1 cellular context compared by ENCODE assay signal in the genomic region with DNA sequence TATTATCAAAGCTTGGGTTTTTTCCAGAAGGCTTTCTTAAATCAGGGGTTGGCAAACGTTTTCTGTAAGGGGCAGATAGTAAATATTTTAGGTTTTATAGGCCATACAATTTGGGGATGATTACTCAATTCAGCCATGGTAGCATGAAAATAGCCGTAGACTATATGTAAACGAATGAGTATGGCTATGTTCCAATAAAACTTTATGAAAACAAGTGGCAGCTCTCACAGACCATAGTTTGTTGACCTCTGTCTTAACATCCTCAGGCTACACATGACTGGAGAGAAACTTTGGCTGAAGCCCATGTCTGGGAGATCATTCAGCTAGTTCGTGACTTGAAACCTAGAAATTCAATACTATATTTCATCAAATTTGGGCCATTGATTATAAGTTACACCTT.
TF ChIP-seq lines count a peak whose summit lies in the region.

No MANE protein-coding gene starts in this region.

TF ChIP-seq in GM23338, 12 proteins besides CTCF, POLR2A, EP300 and RAD21 (continued from another document):
- TF ChIP-seq, protein P1, sequence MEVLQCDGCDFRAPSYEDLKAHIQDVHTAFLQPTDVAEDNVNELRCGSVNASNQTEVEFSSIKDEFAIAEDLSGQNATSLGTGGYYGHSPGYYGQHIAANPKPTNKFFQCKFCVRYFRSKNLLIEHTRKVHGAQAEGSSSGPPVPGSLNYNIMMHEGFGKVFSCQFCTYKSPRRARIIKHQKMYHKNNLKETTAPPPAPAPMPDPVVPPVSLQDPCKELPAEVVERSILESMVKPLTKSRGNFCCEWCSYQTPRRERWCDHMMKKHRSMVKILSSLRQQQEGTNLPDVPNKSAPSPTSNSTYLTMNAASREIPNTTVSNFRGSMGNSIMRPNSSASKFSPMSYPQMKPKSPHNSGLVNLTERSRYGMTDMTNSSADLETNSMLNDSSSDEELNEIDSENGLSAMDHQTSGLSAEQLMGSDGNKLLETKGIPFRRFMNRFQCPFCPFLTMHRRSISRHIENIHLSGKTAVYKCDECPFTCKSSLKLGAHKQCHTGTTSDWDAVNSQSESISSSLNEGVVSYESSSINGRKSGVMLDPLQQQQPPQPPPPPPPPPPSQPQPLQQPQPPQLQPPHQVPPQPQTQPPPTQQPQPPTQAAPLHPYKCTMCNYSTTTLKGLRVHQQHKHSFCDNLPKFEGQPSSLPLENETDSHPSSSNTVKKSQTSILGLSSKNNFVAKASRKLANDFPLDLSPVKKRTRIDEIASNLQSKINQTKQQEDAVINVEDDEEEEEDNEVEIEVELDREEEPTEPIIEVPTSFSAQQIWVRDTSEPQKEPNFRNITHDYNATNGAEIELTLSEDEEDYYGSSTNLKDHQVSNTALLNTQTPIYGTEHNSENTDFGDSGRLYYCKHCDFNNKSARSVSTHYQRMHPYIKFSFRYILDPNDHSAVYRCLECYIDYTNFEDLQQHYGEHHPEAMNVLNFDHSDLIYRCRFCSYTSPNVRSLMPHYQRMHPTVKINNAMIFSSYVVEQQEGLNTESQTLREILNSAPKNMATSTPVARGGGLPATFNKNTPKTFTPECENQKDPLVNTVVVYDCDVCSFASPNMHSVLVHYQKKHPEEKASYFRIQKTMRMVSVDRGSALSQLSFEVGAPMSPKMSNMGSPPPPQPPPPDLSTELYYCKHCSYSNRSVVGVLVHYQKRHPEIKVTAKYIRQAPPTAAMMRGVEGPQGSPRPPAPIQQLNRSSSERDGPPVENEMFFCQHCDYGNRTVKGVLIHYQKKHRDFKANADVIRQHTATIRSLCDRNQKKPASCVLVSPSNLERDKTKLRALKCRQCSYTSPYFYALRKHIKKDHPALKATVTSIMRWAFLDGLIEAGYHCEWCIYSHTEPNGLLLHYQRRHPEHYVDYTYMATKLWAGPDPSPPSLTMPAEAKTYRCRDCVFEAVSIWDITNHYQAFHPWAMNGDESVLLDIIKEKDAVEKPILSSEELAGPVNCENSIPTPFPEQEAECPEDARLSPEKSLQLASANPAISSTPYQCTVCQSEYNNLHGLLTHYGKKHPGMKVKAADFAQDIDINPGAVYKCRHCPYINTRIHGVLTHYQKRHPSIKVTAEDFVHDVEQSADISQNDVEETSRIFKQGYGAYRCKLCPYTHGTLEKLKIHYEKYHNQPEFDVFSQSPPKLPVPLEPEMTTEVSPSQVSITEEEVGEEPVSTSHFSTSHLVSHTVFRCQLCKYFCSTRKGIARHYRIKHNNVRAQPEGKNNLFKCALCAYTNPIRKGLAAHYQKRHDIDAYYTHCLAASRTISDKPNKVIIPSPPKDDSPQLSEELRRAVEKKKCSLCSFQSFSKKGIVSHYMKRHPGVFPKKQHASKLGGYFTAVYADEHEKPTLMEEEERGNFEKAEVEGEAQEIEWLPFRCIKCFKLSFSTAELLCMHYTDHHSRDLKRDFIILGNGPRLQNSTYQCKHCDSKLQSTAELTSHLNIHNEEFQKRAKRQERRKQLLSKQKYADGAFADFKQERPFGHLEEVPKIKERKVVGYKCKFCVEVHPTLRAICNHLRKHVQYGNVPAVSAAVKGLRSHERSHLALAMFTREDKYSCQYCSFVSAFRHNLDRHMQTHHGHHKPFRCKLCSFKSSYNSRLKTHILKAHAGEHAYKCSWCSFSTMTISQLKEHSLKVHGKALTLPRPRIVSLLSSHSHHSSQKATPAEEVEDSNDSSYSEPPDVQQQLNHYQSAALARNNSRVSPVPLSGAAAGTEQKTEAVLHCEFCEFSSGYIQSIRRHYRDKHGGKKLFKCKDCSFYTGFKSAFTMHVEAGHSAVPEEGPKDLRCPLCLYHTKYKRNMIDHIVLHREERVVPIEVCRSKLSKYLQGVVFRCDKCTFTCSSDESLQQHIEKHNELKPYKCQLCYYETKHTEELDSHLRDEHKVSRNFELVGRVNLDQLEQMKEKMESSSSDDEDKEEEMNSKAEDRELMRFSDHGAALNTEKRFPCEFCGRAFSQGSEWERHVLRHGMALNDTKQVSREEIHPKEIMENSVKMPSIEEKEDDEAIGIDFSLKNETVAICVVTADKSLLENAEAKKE (CRISPR knock-in tag; IDR thresholded peaks at IDR 0.05), result no peak
- TF ChIP-seq EZH2phosphoT487 (IDR thresholded peaks at IDR 0.05; ENCODE audit: unreplicated experiment) (no peak), POLR2AphosphoS5 (IDR thresholded peaks at IDR 0.05; ENCODE audit: low read depth) (no peak), JUNB (IDR thresholded peaks at IDR 0.05; ENCODE audit: unreplicated experiment) (no peak), STAT1 (IDR thresholded peaks at IDR 0.05; ENCODE audit: unreplicated experiment) (no peak), CREB1 (CRISPR knock-in tag; IDR thresholded peaks at IDR 0.05; ENCODE audit: low read depth) (no peak), ZNF114 (CRISPR knock-in tag; IDR thresholded peaks at IDR 0.05) (no peak), ZNF331 (CRISPR knock-in tag; IDR thresholded peaks at IDR 0.05; ENCODE audit: low read depth) (no peak), NANOG (IDR thresholded peaks at IDR 0.05; ENCODE audit: borderline replicate concordance) (no peak)
- TF ChIP-seq, protein P2, sequence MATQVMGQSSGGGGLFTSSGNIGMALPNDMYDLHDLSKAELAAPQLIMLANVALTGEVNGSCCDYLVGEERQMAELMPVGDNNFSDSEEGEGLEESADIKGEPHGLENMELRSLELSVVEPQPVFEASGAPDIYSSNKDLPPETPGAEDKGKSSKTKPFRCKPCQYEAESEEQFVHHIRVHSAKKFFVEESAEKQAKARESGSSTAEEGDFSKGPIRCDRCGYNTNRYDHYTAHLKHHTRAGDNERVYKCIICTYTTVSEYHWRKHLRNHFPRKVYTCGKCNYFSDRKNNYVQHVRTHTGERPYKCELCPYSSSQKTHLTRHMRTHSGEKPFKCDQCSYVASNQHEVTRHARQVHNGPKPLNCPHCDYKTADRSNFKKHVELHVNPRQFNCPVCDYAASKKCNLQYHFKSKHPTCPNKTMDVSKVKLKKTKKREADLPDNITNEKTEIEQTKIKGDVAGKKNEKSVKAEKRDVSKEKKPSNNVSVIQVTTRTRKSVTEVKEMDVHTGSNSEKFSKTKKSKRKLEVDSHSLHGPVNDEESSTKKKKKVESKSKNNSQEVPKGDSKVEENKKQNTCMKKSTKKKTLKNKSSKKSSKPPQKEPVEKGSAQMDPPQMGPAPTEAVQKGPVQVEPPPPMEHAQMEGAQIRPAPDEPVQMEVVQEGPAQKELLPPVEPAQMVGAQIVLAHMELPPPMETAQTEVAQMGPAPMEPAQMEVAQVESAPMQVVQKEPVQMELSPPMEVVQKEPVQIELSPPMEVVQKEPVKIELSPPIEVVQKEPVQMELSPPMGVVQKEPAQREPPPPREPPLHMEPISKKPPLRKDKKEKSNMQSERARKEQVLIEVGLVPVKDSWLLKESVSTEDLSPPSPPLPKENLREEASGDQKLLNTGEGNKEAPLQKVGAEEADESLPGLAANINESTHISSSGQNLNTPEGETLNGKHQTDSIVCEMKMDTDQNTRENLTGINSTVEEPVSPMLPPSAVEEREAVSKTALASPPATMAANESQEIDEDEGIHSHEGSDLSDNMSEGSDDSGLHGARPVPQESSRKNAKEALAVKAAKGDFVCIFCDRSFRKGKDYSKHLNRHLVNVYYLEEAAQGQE (IDR thresholded peaks at IDR 0.05; ENCODE audit: unreplicated experiment), result no peak
- TF ChIP-seq, protein P3, sequence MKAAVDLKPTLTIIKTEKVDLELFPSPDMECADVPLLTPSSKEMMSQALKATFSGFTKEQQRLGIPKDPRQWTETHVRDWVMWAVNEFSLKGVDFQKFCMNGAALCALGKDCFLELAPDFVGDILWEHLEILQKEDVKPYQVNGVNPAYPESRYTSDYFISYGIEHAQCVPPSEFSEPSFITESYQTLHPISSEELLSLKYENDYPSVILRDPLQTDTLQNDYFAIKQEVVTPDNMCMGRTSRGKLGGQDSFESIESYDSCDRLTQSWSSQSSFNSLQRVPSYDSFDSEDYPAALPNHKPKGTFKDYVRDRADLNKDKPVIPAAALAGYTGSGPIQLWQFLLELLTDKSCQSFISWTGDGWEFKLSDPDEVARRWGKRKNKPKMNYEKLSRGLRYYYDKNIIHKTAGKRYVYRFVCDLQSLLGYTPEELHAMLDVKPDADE (IDR thresholded peaks at IDR 0.05), result no peak
